15 cellular contexts compared by ENCODE assay signal in the genomic region with DNA sequence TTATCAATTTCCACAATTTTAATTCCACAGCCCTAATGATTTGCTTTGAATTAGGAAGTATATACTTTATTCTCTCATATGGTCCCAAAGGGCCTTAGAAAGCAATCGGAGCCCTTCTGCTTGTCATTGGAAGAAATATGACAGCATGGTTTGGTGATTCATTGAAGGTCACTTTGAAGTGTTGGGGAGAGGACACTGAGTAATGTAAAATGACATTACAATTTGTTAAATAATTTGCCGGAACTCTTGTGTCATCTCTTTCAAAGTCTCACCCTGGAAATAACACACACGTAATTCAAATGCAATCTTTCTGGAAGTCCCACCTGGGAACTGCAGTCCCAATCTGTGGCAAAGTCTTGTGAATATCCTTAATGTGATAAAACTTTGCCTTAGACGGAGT. TPM values are rescaled to one million over a fixed set of nuclear protein-coding genes. Genes with fewer than 3 reads are reported as not detected.
DNase-seq lines count a peak whose midpoint lies in the region; TF ChIP-seq lines count a peak whose summit lies in the region.
"Had no signal": no experiment of that assay in that cellular context is flagged by ENCODE, and none has a peak within 500 bp of the region (broad histone marks: within the 10 kb centered on the region; RNA-seq: fewer than 3 reads in every experiment).

No MANE protein-coding gene starts in this region.

- H3K27me3 ChIP-seq in ACC112 (ENCODE audit: insufficient read depth, low read length) (no peaks in the 10 kb centered on the region), neural cell (ENCODE audit: insufficient read depth, low read depth, low read length) (no peaks in the 10 kb centered on the region), SJCRH30 (no peaks in the 10 kb centered on the region)

- no peak for TF ChIP-seq EP300 in neural cell (conservative IDR thresholded peaks at IDR 0.05; ENCODE audit: poor library complexity, severe bottlenecking)

- TF ChIP-seq CTCF in neural cell (IDR thresholded peaks at IDR 0.05; ENCODE audit: poor library complexity, severe bottlenecking): no peak

- in situ Hi-C loops in KBM-7 (cut with MboI; ENCODE audit: low pct_unique_long_range_greater_than_20kb, low sequenced_read_pairs): no loop called here

- H3K27me3 Mint-ChIP-seq in activated naive CD8-positive, alpha-beta T cell: no peaks in the 10 kb centered on the region

- H3F3A ChIP-seq in neural cell (ENCODE audit: insufficient read depth, low read length, poor library complexity, severe bottlenecking): no peaks in the 10 kb centered on the region

- H3K79me2 ChIP-seq in ACC112 (ENCODE audit: control insufficient read depth, insufficient read depth, low read length, unreplicated experiment) (peaks cover 4% of the 10 kb centered on the region), neural cell (replicated peaks; ENCODE audit: insufficient read depth, low read length) (peaks cover 6% of the 10 kb centered on the region)

- peak overlapping the region; percentile 91 for H3K27ac Mint-ChIP-seq in activated naive CD8-positive, alpha-beta T cell
- H3K27ac Mint-ChIP-seq: H9 had no signal

- peak; percentile 42 for DNase-seq in GM03348 (ENCODE audit: low spot score)
- no peak for DNase-seq in KBM-7
- DNase-seq in SJCRH30: no peak
- no peak for DNase-seq in OCI-M1 (lab: John Stamatoyannopoulos, UW)
- DNase-seq in NCI-H1092 treated with DMSO at 0.1 percent for 48 hours (lab: John Stamatoyannopoulos, UW): no peak
- DNase-seq: activated CD4-positive, alpha-beta T cell treated with anti-CD3 and anti-CD28 coated beads for 1 hour; amygdala; H9; mucosa of descending colon; NCI-H526; right cardiac atrium had no signal

- H4K20me1 ChIP-seq in neural cell (ENCODE audit: insufficient read depth): no peaks in the 10 kb centered on the region

- H3K4me3 ChIP-seq in ACC112 (ENCODE audit: low read depth, low read length): no peak overlapping the region
- no peak overlapping the region for H3K4me3 ChIP-seq in neural cell (ENCODE audit: low read length)
- H3K4me3 ChIP-seq in SJCRH30: no peak overlapping the region
- H3K4me3 ChIP-seq: mucosa of descending colon had no signal

- H3K9ac ChIP-seq in neural cell (ENCODE audit: low read length): no peak overlapping the region
- H3K9ac ChIP-seq: KMS-11 had no signal

- no peak for TF ChIP-seq RAD21 in neural cell (conservative IDR thresholded peaks at IDR 0.05)

- no peaks in the 10 kb centered on the region for H3K9me3 Mint-ChIP-seq in activated naive CD8-positive, alpha-beta T cell (ENCODE audit: low read depth)

- peak overlapping the region; percentile 3 for H3K4me2 ChIP-seq in neural cell (ENCODE audit: low read length)
- H3K4me2 ChIP-seq: KMS-11 had no signal

- H3K4me1 Mint-ChIP-seq in activated naive CD8-positive, alpha-beta T cell (ENCODE audit: low read depth): peaks cover 40% of the 10 kb centered on the region

- H2AFZ ChIP-seq in ACC112 (ENCODE audit: low read length, unreplicated experiment): no peak overlapping the region
- no peak overlapping the region for H2AFZ ChIP-seq in neural cell (ENCODE audit: low read depth, low read length)

- no peaks in the 10 kb centered on the region for H3K36me3 Mint-ChIP-seq in activated naive CD8-positive, alpha-beta T cell

- H3K4me1 ChIP-seq in ACC112 (ENCODE audit: control insufficient read depth, insufficient read depth, low read length, unreplicated experiment): peaks cover 26% of the 10 kb centered on the region
- H3K4me1 ChIP-seq in SJCRH30: peaks cover 10% of the 10 kb centered on the region

- H3K36me3 ChIP-seq in ACC112 (ENCODE audit: insufficient read depth, low read length): no peaks in the 10 kb centered on the region
- no peaks in the 10 kb centered on the region for H3K36me3 ChIP-seq in neural cell (ENCODE audit: insufficient read depth, low read length)
- no peaks in the 10 kb centered on the region for H3K36me3 ChIP-seq in SJCRH30

- H3K27ac ChIP-seq in ACC112 (ENCODE audit: low read depth, low read length) (peak overlapping the region; percentile 79), neural cell (ENCODE audit: low read length) (peak overlapping the region; percentile 46), SJCRH30 (no peak overlapping the region)
- H3K27ac ChIP-seq: KMS-11 had no signal

- H3K9me3 ChIP-seq in neural cell (ENCODE audit: low read length): no peaks in the 10 kb centered on the region
- H3K9me3 ChIP-seq in SJCRH30 (replicated peaks): no peaks in the 10 kb centered on the region
- H3K9me3 ChIP-seq: mucosa of descending colon had no signal

- no peaks in the 10 kb centered on the region for H3K9me2 ChIP-seq in neural cell (ENCODE audit: insufficient read depth, low read length)

- H3K4me3 Mint-ChIP-seq in activated naive CD8-positive, alpha-beta T cell: peak overlapping the region; percentile 46
- H3K4me3 Mint-ChIP-seq: H9 had no signal

TF ChIP-seq in neural cell, 6 proteins besides CTCF, POLR2A, EP300 and RAD21:
- TF ChIP-seq SMC3 (conservative IDR thresholded peaks at IDR 0.05; ENCODE audit: poor library complexity): no peak
- TF ChIP-seq MXI1 (conservative IDR thresholded peaks at IDR 0.05; ENCODE audit: poor library complexity, severe bottlenecking): no peak
- TF ChIP-seq POLR2AphosphoS5 (IDR thresholded peaks at IDR 0.05): no peak
- no peak for TF ChIP-seq EZH2 (IDR thresholded peaks at IDR 0.05; ENCODE audit: borderline replicate concordance, insufficient read depth, low read length, poor library complexity, severe bottlenecking)
- TF ChIP-seq TAF1 (IDR thresholded peaks at IDR 0.05; ENCODE audit: low read depth): no peak

RNA-seq across cellular contexts. Expression of a gene that starts 59.8 kb away (rescaled TPM):
- 149 and 223 TPM in 2 replicates for polyA plus RNA-seq in neural cell
- polyA minus RNA-seq in neural cell: 162 and 163 TPM in 2 replicates
- total RNA-seq in SJCRH30 (2014; rRNA removed; shearing (Covaris generic)): 64.2 and 66.0 TPM in 2 replicates
